Comparison of ENCODE assay signal across 22 cellular contexts in genomic region chr9:126057461-126057860, GRCh38.
DNase-seq lines count a peak whose midpoint lies in the region; ATAC-seq and TF ChIP-seq lines count a peak whose summit lies in the region.
"Had no signal": no experiment of that assay in that cellular context is flagged by ENCODE, and none has a peak within 500 bp of the region (broad histone marks: within the 10 kb centered on the region; RNA-seq: fewer than 3 reads in every experiment).

No MANE protein-coding gene starts in this region.

- no peaks in the 10 kb centered on the region for H3K9me3 ChIP-seq in esophagus muscularis mucosa

- ATAC-seq in stimulated activated naive B cell treated with anti-CD40 and anti-IgM and Interleukin-4, amounts not matched to agents 10 μg/mL and 1 μg/mL and 100 μg/mL, for 72 hours (replicated peaks) = no peak
- no peak for ATAC-seq in GM21737 (IDR thresholded peaks at IDR 0.05; ENCODE audit: unreplicated experiment)
- ATAC-seq: foreskin keratinocyte, GM23338, PC-3, Right ventricle myocardium inferior had no signal

- peaks cover 41 to 45% of the 10 kb centered on the region in 2 donors for H3K27me3 Mint-ChIP-seq in stimulated activated naive B cell treated with anti-CD40 and anti-IgM and Interleukin-4, amounts not matched to agents 10 μg/mL and 1 μg/mL and 100 μg/mL, for 72 hours
- H3K27me3 Mint-ChIP-seq in activated CD4-positive, alpha-beta T cell treated with anti-CD3 and anti-CD28 coated beads, Interleukin-2, amount 10 ng/mL, durations not matched to agents 24 days and 14 days = no peaks in the 10 kb centered on the region

- no peak for TF ChIP-seq POLR2A in esophagus muscularis mucosa (IDR thresholded peaks at IDR 0.05; ENCODE audit: low read depth)

- no peaks in the 10 kb centered on the region for H3K4me1 Mint-ChIP-seq in stimulated activated naive B cell treated with anti-CD40 and anti-IgM and Interleukin-4, amounts not matched to agents 10 μg/mL and 1 μg/mL and 100 μg/mL, for 72 hours
- H3K4me1 Mint-ChIP-seq in activated CD4-positive, alpha-beta T cell treated with anti-CD3 and anti-CD28 coated beads, Interleukin-2, amount 10 ng/mL, durations not matched to agents 24 days and 14 days = no peaks in the 10 kb centered on the region

- TF ChIP-seq EP300 in esophagus muscularis mucosa (IDR thresholded peaks at IDR 0.05) = no peak

- H3K27me3 ChIP-seq in esophagus muscularis mucosa = peaks cover 0 to 5% (median 0%) of the 10 kb centered on the region in 4 donors

- H3K36me3 ChIP-seq in esophagus muscularis mucosa = no peaks in the 10 kb centered on the region

- no peak for TF ChIP-seq CTCF in esophagus muscularis mucosa (IDR thresholded peaks at IDR 0.05)

- H3K27ac ChIP-seq in esophagus muscularis mucosa (replicated peaks in 1 of 4) = no peak overlapping the region
- H3K27ac ChIP-seq: foreskin keratinocyte had no signal

- WGBS in esophagus muscularis mucosa = 54% methylated on average over 19 of the region's 19 CpGs

- no peak overlapping the region for H3K27ac Mint-ChIP-seq in stimulated activated naive B cell treated with anti-CD40 and anti-IgM and Interleukin-4, amounts not matched to agents 10 μg/mL and 1 μg/mL and 100 μg/mL, for 72 hours
- no peak overlapping the region for H3K27ac Mint-ChIP-seq in activated CD4-positive, alpha-beta T cell treated with anti-CD3 and anti-CD28 coated beads, Interleukin-2, amount 10 ng/mL, durations not matched to agents 24 days and 14 days
- H3K27ac Mint-ChIP-seq: CD4-positive, alpha-beta T cell; GM23338 had no signal

- H3K36me3 Mint-ChIP-seq in stimulated activated naive B cell treated with anti-CD40 and anti-IgM and Interleukin-4, amounts not matched to agents 10 μg/mL and 1 μg/mL and 100 μg/mL, for 72 hours = no peaks in the 10 kb centered on the region
- no peaks in the 10 kb centered on the region for H3K36me3 Mint-ChIP-seq in activated CD4-positive, alpha-beta T cell treated with anti-CD3 and anti-CD28 coated beads, Interleukin-2, amount 10 ng/mL, durations not matched to agents 24 days and 14 days (ENCODE audit: low read depth)

- intact Hi-C loops in esophagus muscularis mucosa (cut with DNase I) = no loop called here
- intact Hi-C loops in activated CD4-positive, alpha-beta T cell treated with anti-CD3 and anti-CD28 coated beads, Interleukin-2, amount 10 ng/mL, durations not matched to agents 24 days and 14 days (cut with micrococcal nuclease) = no loop called here

- DNase-seq in COR-L47 (lab: John Stamatoyannopoulos, UW) = peak; percentile 52
- DNase-seq in NCI-H1105 (lab: John Stamatoyannopoulos, UW) = peak; percentile 75
- DNase-seq in NCI-H524 (lab: John Stamatoyannopoulos, UW) = peak; percentile 88 to 95
- DNase-seq in esophagus muscularis mucosa (ENCODE audit: extremely low spot score) = no peak
- DNase-seq in stimulated activated naive B cell treated with anti-CD40 and anti-IgM and Interleukin-4, amounts not matched to agents 10 μg/mL and 1 μg/mL and 100 μg/mL, for 72 hours = no peak
- DNase-seq in DMS79 treated with DMSO at 0.1 percent for 48 hours (lab: John Stamatoyannopoulos, UW) = no peak
- no peak for DNase-seq in activated CD4-positive, alpha-beta T cell treated with anti-CD3 and anti-CD28 coated beads, Interleukin-2, amount 10 ng/mL, durations not matched to agents 24 days and 14 days
- DNase-seq: activated CD4-positive, CD25-positive, alpha-beta regulatory T cell treated with anti-CD3 and anti-CD28 coated beads, Interleukin-2, amount 50 U/mL, for 72 hours; activated gamma-delta T cell; CD4-positive, alpha-beta T cell; DMS153; effector CD4-positive, alpha-beta T cell; erythroblast; foreskin keratinocyte; GF-D8; Karpas-422; mesendoderm; PC-3; trophoblast cell had no signal

- no peak overlapping the region for H3K4me3 Mint-ChIP-seq in stimulated activated naive B cell treated with anti-CD40 and anti-IgM and Interleukin-4, amounts not matched to agents 10 μg/mL and 1 μg/mL and 100 μg/mL, for 72 hours
- no peak overlapping the region for H3K4me3 Mint-ChIP-seq in activated CD4-positive, alpha-beta T cell treated with anti-CD3 and anti-CD28 coated beads, Interleukin-2, amount 10 ng/mL, durations not matched to agents 24 days and 14 days
- H3K4me3 Mint-ChIP-seq: CD4-positive, alpha-beta T cell; GM23338 had no signal

- no peaks in the 10 kb centered on the region for H3K9me3 Mint-ChIP-seq in stimulated activated naive B cell treated with anti-CD40 and anti-IgM and Interleukin-4, amounts not matched to agents 10 μg/mL and 1 μg/mL and 100 μg/mL, for 72 hours
- no peaks in the 10 kb centered on the region for H3K9me3 Mint-ChIP-seq in activated CD4-positive, alpha-beta T cell treated with anti-CD3 and anti-CD28 coated beads, Interleukin-2, amount 10 ng/mL, durations not matched to agents 24 days and 14 days
- H3K9me3 Mint-ChIP-seq: CD4-positive, alpha-beta T cell; GM23338 had no signal

- H3K4me1 ChIP-seq in esophagus muscularis mucosa = peaks cover 0 to 24% (median 13%) of the 10 kb centered on the region in 4 donors
- H3K4me1 ChIP-seq: foreskin keratinocyte had no signal

- peak overlapping the region in 3 of 4 donors; percentile 20 to 30 (median 28) for H3K4me3 ChIP-seq in esophagus muscularis mucosa
- H3K4me3 ChIP-seq: GM23338 had no signal

Comparison
In these comparisons a context has a peak if more than half of its experiments do, and no peak if none do; other contexts are left out.
1. DNase-seq: peak in COR-L47 (single experiment), NCI-H1105 (single experiment) and NCI-H524 (2 of 2); none in esophagus muscularis mucosa (single experiment), stimulated activated naive B cell treated with anti-CD40 and anti-IgM and Interleukin-4, amounts not matched to agents 10 μg/mL and 1 μg/mL and 100 μg/mL, for 72 hours (single experiment), DMS79 treated with DMSO at 0.1 percent for 48 hours (single experiment) and activated CD4-positive, alpha-beta T cell treated with anti-CD3 and anti-CD28 coated beads, Interleukin-2, amount 10 ng/mL, durations not matched to agents 24 days and 14 days (single experiment).